In genomic region chr12:25058619-25059018, GRCh38 we compare ENCODE assay signal across 10 cellular contexts.
DNase-seq lines count a peak whose midpoint lies in the region; ATAC-seq and TF ChIP-seq lines count a peak whose summit lies in the region.
"Had no signal": no experiment of that assay in that cellular context is flagged by ENCODE, and none has a peak within 500 bp of the region (broad histone marks: within the 10 kb centered on the region; RNA-seq: fewer than 3 reads in every experiment).

No MANE protein-coding gene starts in this region.

- H3K36me3 ChIP-seq in SU-DHL-6 (ENCODE audit: low read length), result peaks cover 83% of the 10 kb centered on the region
- H3K36me3 ChIP-seq: vagina had no signal

- TF ChIP-seq POLR2A in GM18505 (IDR thresholded peaks at IDR 0.05; ENCODE audit: borderline replicate concordance, extremely low read depth, insufficient read depth, insufficient read length) (peak; percentile 64), erythroblast (IDR thresholded peaks at IDR 0.05; ENCODE audit: low read length) (no peak)

- H3K9me2 ChIP-seq in SU-DHL-6 (replicated peaks; ENCODE audit: insufficient read depth, low read length), result no peaks in the 10 kb centered on the region

- H3K9ac ChIP-seq in SU-DHL-6 (ENCODE audit: low read length), result peak overlapping the region; percentile 83

- H3K4me2 ChIP-seq in SU-DHL-6 (ENCODE audit: low read depth, low read length, poor library complexity, severe bottlenecking), result peak overlapping the region; percentile 99

- H4K20me1 ChIP-seq in SU-DHL-6 (ENCODE audit: low read depth, low read length), result peaks cover 39% of the 10 kb centered on the region

- H3F3A ChIP-seq in SU-DHL-6 (ENCODE audit: insufficient read depth), result peaks cover 91% of the 10 kb centered on the region

- DNase-seq in nucleus accumbens (lab: John Stamatoyannopoulos, UW) (no peak), NCI-H2029 treated with DMSO at 0.1 percent for 48 hours (lab: John Stamatoyannopoulos, UW) (no peak), erythroblast (lab: John Stamatoyannopoulos, UW) (no peak), T-helper 9 cell (no peak)
- DNase-seq: NCI-H1092 had no signal

- ATAC-seq in GM18505 (IDR thresholded peaks at IDR 0.05; ENCODE audit: unreplicated experiment) (peak; percentile 36), GM19467 (IDR thresholded peaks at IDR 0.05; ENCODE audit: unreplicated experiment) (peak; percentile 44), HG03095 (IDR thresholded peaks at IDR 0.05; ENCODE audit: unreplicated experiment) (peak; percentile 47)

- H2AFZ ChIP-seq in SU-DHL-6 (ENCODE audit: low read depth, low read length, severe bottlenecking), result no peak overlapping the region

- TF ChIP-seq CTCF in SU-DHL-6 (IDR thresholded peaks at IDR 0.05; ENCODE audit: insufficient read depth, low read length, poor library complexity, severe bottlenecking), result no peak

- H3K27me3 ChIP-seq in SU-DHL-6 (ENCODE audit: low read length), result no peaks in the 10 kb centered on the region
- H3K27me3 ChIP-seq: vagina had no signal

- peak overlapping the region; percentile 99 for H3K27ac ChIP-seq in SU-DHL-6 (ENCODE audit: low read depth, low read length)
- H3K27ac ChIP-seq: vagina had no signal

- peak overlapping the region; percentile 96 for H3K4me3 ChIP-seq in SU-DHL-6 (ENCODE audit: insufficient read depth, low read length, poor library complexity, severe bottlenecking)
- H3K4me3 ChIP-seq: vagina had no signal

- H3K9me3 ChIP-seq in SU-DHL-6 (ENCODE audit: insufficient read depth, low read length), result no peaks in the 10 kb centered on the region
- H3K9me3 ChIP-seq: vagina had no signal

- H3K79me2 ChIP-seq in SU-DHL-6 (ENCODE audit: insufficient read depth, low read length), result peaks cover 100% of the 10 kb centered on the region
